In genomic region chr1:25011966-25012625, GRCh38 we compare ENCODE assay signal across 16 cellular contexts.
DNase-seq lines count a peak whose midpoint lies in the region; ATAC-seq and TF ChIP-seq lines count a peak whose summit lies in the region.
"Had no signal": no experiment of that assay in that cellular context is flagged by ENCODE, and none has a peak within 500 bp of the region (broad histone marks: within the 10 kb centered on the region; RNA-seq: fewer than 3 reads in every experiment).

No MANE protein-coding gene starts in this region.

- peak; percentile 59 for ATAC-seq in activated CD4-positive, alpha-beta T cell treated with anti-CD3 and anti-CD28 coated beads for 36 hours
- peak; percentile 67 for ATAC-seq in activated naive CD8-positive, alpha-beta T cell treated with anti-CD3 and anti-CD28 coated beads, Interleukin-2, amount 50 U/mL, for 24 hours
- no peak for ATAC-seq in stimulated activated memory B cell treated with anti-CD40 and anti-IgM and Interleukin-4, amounts not matched to agents 10 μg/mL and 1 μg/mL and 100 μg/mL, for 72 hours
- ATAC-seq in GM21723 (IDR thresholded peaks at IDR 0.05; ENCODE audit: unreplicated experiment), result no peak

- POLR2A ChIA-PET in activated CD4-positive, alpha-beta T cell treated with anti-CD3 and anti-CD28 coated beads for 36 hours (lab: Charles Lee), result interaction anchor here (0.6 to 1.5 kb wide), 2 partner anchors 16 to 40 kb away, joined by 3 read pairs; no protein-coding TSS in a partner anchor

- H3K27ac ChIP-seq in Peyer's patch, result no peak overlapping the region
- H3K27ac ChIP-seq: uterus had no signal

- no peaks in the 10 kb centered on the region for H3K36me3 Mint-ChIP-seq in activated CD4-positive, alpha-beta T cell treated with anti-CD3 and anti-CD28 coated beads for 36 hours (ENCODE audit: low read depth)
- no peaks in the 10 kb centered on the region for H3K36me3 Mint-ChIP-seq in activated naive CD8-positive, alpha-beta T cell treated with anti-CD3 and anti-CD28 coated beads, Interleukin-2, amount 50 U/mL, for 24 hours (ENCODE audit: low read depth)
- H3K36me3 Mint-ChIP-seq in stimulated activated memory B cell treated with anti-CD40 and anti-IgM and Interleukin-4, amounts not matched to agents 10 μg/mL and 1 μg/mL and 100 μg/mL, for 72 hours, result no peaks in the 10 kb centered on the region
- H3K36me3 Mint-ChIP-seq: activated CD4-positive, alpha-beta memory T cell treated with anti-CD3 and anti-CD28 coated beads for 36 hours had no signal

- peak; percentile 41 for DNase-seq in activated CD4-positive, alpha-beta T cell treated with anti-CD3 and anti-CD28 coated beads for 36 hours
- no peak for DNase-seq in activated CD4-positive, alpha-beta T cell treated with anti-CD3 and anti-CD28 coated beads, Interleukin-2, amount 50 U/mL, for 1 hour
- DNase-seq in NCI-H2029 treated with DMSO at 0.1 percent for 48 hours (lab: John Stamatoyannopoulos, UW), result peak; percentile 3
- no peak for DNase-seq in activated naive CD8-positive, alpha-beta T cell treated with anti-CD3 and anti-CD28 coated beads, Interleukin-2, amount 50 U/mL, for 24 hours
- DNase-seq in foreskin fibroblast, result no peak
- no peak for DNase-seq in Peyer's patch
- DNase-seq: ACHN; activated CD4-positive, alpha-beta memory T cell treated with anti-CD3 and anti-CD28 coated beads for 36 hours; activated naive CD4-positive, alpha-beta T cell treated with Interleukin-2 at 50 U/mL for 16 hours; Calu3; mammary epithelial cell; NCI-H524; stimulated activated CD4-positive, alpha-beta T cell treated with anti-CD3 and anti-CD28 coated beads, Interleukin-4, amount 100 ng/mL, for 4 hours; uterus had no signal

- TF ChIP-seq POLR2A in Peyer's patch (IDR thresholded peaks at IDR 0.05), result no peak

- no peaks in the 10 kb centered on the region for H3K9me3 ChIP-seq in Peyer's patch
- H3K9me3 ChIP-seq: uterus had no signal

- H3K4me1 ChIP-seq in Peyer's patch, result no peaks in the 10 kb centered on the region
- H3K4me1 ChIP-seq: uterus had no signal

- CTCF ChIA-PET in activated CD4-positive, alpha-beta T cell treated with anti-CD3 and anti-CD28 coated beads for 36 hours (lab: Charles Lee), result interaction anchor here (0.6 to 2.1 kb wide), 4 partner anchors 25 to 80 kb away, joined by 3 to 9 read pairs (median 4); no protein-coding TSS in a partner anchor

- H3K9me3 Mint-ChIP-seq in activated CD4-positive, alpha-beta T cell treated with anti-CD3 and anti-CD28 coated beads for 36 hours (ENCODE audit: low read depth), result no peaks in the 10 kb centered on the region
- H3K9me3 Mint-ChIP-seq in activated naive CD8-positive, alpha-beta T cell treated with anti-CD3 and anti-CD28 coated beads, Interleukin-2, amount 50 U/mL, for 24 hours, result no peaks in the 10 kb centered on the region
- no peaks in the 10 kb centered on the region for H3K9me3 Mint-ChIP-seq in stimulated activated memory B cell treated with anti-CD40 and anti-IgM and Interleukin-4, amounts not matched to agents 10 μg/mL and 1 μg/mL and 100 μg/mL, for 72 hours

- no peak overlapping the region for H3K4me3 Mint-ChIP-seq in activated CD4-positive, alpha-beta T cell treated with anti-CD3 and anti-CD28 coated beads for 36 hours
- H3K4me3 Mint-ChIP-seq in activated naive CD8-positive, alpha-beta T cell treated with anti-CD3 and anti-CD28 coated beads, Interleukin-2, amount 50 U/mL, for 24 hours, result peak overlapping the region; percentile 49
- no peak overlapping the region for H3K4me3 Mint-ChIP-seq in stimulated activated memory B cell treated with anti-CD40 and anti-IgM and Interleukin-4, amounts not matched to agents 10 μg/mL and 1 μg/mL and 100 μg/mL, for 72 hours
- H3K4me3 Mint-ChIP-seq: activated CD4-positive, alpha-beta memory T cell treated with anti-CD3 and anti-CD28 coated beads for 36 hours had no signal

- H3K36me3 ChIP-seq in Peyer's patch, result no peaks in the 10 kb centered on the region
- H3K36me3 ChIP-seq: uterus had no signal

- H3K4me3 ChIP-seq in foreskin fibroblast (ENCODE audit: low read depth in 1 of 2, low read length in 2 of 2), result no peak overlapping the region
- H3K4me3 ChIP-seq in Peyer's patch, result no peak overlapping the region
- H3K4me3 ChIP-seq: uterus had no signal

- intact Hi-C loops in activated CD4-positive, alpha-beta T cell treated with anti-CD3 and anti-CD28 coated beads for 36 hours (cut with DNase I, micrococcal nuclease), result no loop called here

- TF ChIP-seq CTCF in foreskin fibroblast (IDR thresholded peaks at IDR 0.05; ENCODE audit: low read depth, low read length), result no peak
- TF ChIP-seq CTCF in Peyer's patch (IDR thresholded peaks at IDR 0.05), result no peak

- H3K27me3 ChIP-seq in Peyer's patch, result no peaks in the 10 kb centered on the region
- H3K27me3 ChIP-seq: uterus had no signal

- H3K27ac Mint-ChIP-seq in activated CD4-positive, alpha-beta T cell treated with anti-CD3 and anti-CD28 coated beads for 36 hours, result peak overlapping the region; percentile 68
- H3K27ac Mint-ChIP-seq in activated naive CD8-positive, alpha-beta T cell treated with anti-CD3 and anti-CD28 coated beads, Interleukin-2, amount 50 U/mL, for 24 hours, result peak overlapping the region; percentile 88
- H3K27ac Mint-ChIP-seq in stimulated activated memory B cell treated with anti-CD40 and anti-IgM and Interleukin-4, amounts not matched to agents 10 μg/mL and 1 μg/mL and 100 μg/mL, for 72 hours, result peak overlapping the region; percentile 13
- H3K27ac Mint-ChIP-seq: activated CD4-positive, alpha-beta memory T cell treated with anti-CD3 and anti-CD28 coated beads for 36 hours had no signal

- H3K4me1 Mint-ChIP-seq in activated CD4-positive, alpha-beta T cell treated with anti-CD3 and anti-CD28 coated beads for 36 hours, result peaks cover 47% of the 10 kb centered on the region
- H3K4me1 Mint-ChIP-seq in activated naive CD8-positive, alpha-beta T cell treated with anti-CD3 and anti-CD28 coated beads, Interleukin-2, amount 50 U/mL, for 24 hours, result peaks cover 70% of the 10 kb centered on the region
- H3K4me1 Mint-ChIP-seq in stimulated activated memory B cell treated with anti-CD40 and anti-IgM and Interleukin-4, amounts not matched to agents 10 μg/mL and 1 μg/mL and 100 μg/mL, for 72 hours, result peaks cover 36% of the 10 kb centered on the region

- H3K27me3 Mint-ChIP-seq in activated CD4-positive, alpha-beta T cell treated with anti-CD3 and anti-CD28 coated beads for 36 hours, result no peaks in the 10 kb centered on the region
- no peaks in the 10 kb centered on the region for H3K27me3 Mint-ChIP-seq in activated naive CD8-positive, alpha-beta T cell treated with anti-CD3 and anti-CD28 coated beads, Interleukin-2, amount 50 U/mL, for 24 hours
- no peaks in the 10 kb centered on the region for H3K27me3 Mint-ChIP-seq in stimulated activated memory B cell treated with anti-CD40 and anti-IgM and Interleukin-4, amounts not matched to agents 10 μg/mL and 1 μg/mL and 100 μg/mL, for 72 hours
- H3K27me3 Mint-ChIP-seq: activated CD4-positive, alpha-beta memory T cell treated with anti-CD3 and anti-CD28 coated beads for 36 hours had no signal

Comparison
In these comparisons a context has a peak if more than half of its experiments do, and no peak if none do; other contexts are left out.
1. DNase-seq: peak in activated CD4-positive, alpha-beta T cell treated with anti-CD3 and anti-CD28 coated beads for 36 hours (single experiment) and NCI-H2029 treated with DMSO at 0.1 percent for 48 hours (single experiment); none in activated CD4-positive, alpha-beta T cell treated with anti-CD3 and anti-CD28 coated beads, Interleukin-2, amount 50 U/mL, for 1 hour (single experiment), activated naive CD8-positive, alpha-beta T cell treated with anti-CD3 and anti-CD28 coated beads, Interleukin-2, amount 50 U/mL, for 24 hours (single experiment), foreskin fibroblast (0 of 2) and Peyer's patch (0 of 3).
2. ATAC-seq: peak in activated CD4-positive, alpha-beta T cell treated with anti-CD3 and anti-CD28 coated beads for 36 hours (single experiment) and activated naive CD8-positive, alpha-beta T cell treated with anti-CD3 and anti-CD28 coated beads, Interleukin-2, amount 50 U/mL, for 24 hours (single experiment); none in stimulated activated memory B cell treated with anti-CD40 and anti-IgM and Interleukin-4, amounts not matched to agents 10 μg/mL and 1 μg/mL and 100 μg/mL, for 72 hours (single experiment) and GM21723 (single experiment).
3. H3K27ac Mint-ChIP-seq: peak in every context shown above with its lines; median percentile 88 in activated naive CD8-positive, alpha-beta T cell treated with anti-CD3 and anti-CD28 coated beads, Interleukin-2, amount 50 U/mL, for 24 hours; 68 in activated CD4-positive, alpha-beta T cell treated with anti-CD3 and anti-CD28 coated beads for 36 hours; 13 in stimulated activated memory B cell treated with anti-CD40 and anti-IgM and Interleukin-4, amounts not matched to agents 10 μg/mL and 1 μg/mL and 100 μg/mL, for 72 hours.